16 cellular contexts compared by ENCODE assay signal in the genomic region with DNA sequence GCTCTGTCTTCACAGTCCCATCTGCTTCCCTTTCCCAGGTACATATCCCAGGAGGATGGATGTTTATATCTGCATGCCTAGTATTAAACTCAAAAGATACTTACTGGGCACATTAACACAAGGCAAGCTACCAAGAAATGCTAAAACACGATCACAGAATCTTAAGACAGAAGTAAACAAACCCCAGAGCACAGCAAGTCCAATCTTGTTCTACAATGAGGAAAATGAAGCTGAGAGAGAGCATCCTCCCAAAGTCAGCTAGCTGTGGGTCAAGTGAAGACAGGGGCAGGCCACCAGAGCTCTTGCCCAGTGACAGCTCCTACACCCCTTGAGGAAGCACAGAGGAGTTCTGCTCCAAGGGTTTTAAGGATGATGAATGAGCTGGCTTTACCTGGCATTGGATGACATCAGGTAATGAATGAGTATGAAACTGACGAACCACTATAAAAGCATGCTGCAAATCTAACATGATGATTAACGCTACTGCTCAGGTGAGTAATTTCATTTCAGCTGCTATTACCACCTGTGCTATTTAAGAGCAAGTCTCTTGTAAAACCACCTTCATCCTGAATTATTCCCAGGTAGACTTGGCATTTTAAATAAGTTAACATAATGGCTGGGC. TPM values are rescaled to one million over a fixed set of nuclear protein-coding genes. Genes with fewer than 3 reads are reported as not detected.
DNase-seq lines count a peak whose midpoint lies in the region; ATAC-seq and TF ChIP-seq lines count a peak whose summit lies in the region.
"Had no signal": no experiment of that assay in that cellular context is flagged by ENCODE, and none has a peak within 500 bp of the region (broad histone marks: within the 10 kb centered on the region; RNA-seq: fewer than 3 reads in every experiment).

No MANE protein-coding gene starts in this region.

- TF ChIP-seq POLR2A in esophagus squamous epithelium (IDR thresholded peaks at IDR 0.05) (no peak), right lobe of liver (IDR thresholded peaks at IDR 0.05) (no peak)

- no peak overlapping the region for H3K4me3 Mint-ChIP-seq in activated CD8-positive, alpha-beta memory T cell treated with anti-CD3 and anti-CD28 coated beads, Interleukin-2, amount 10 ng/mL, durations not matched to agents 7 days and 5 days
- peak overlapping the region; percentile 39 for H3K4me3 Mint-ChIP-seq in T-helper 17 cell
- H3K4me3 Mint-ChIP-seq in stimulated activated effector memory CD8-positive, alpha-beta T cell treated with anti-CD3 and anti-CD28 coated beads, Interleukin-12 subunit alpha, Interleukin-12 subunit beta, amount 100 ng/mL, for 72 hours = no peak overlapping the region

- H3K27me3 Mint-ChIP-seq in activated CD8-positive, alpha-beta memory T cell treated with anti-CD3 and anti-CD28 coated beads, Interleukin-2, amount 10 ng/mL, durations not matched to agents 7 days and 5 days = no peaks in the 10 kb centered on the region
- no peaks in the 10 kb centered on the region for H3K27me3 Mint-ChIP-seq in T-helper 17 cell

- TF ChIP-seq CTCF in esophagus squamous epithelium (IDR thresholded peaks at IDR 0.05) = peak in 1 of 6 experiments; percentile 15
- TF ChIP-seq CTCF in right lobe of liver (IDR thresholded peaks at IDR 0.05) = no peak

- no peak for ATAC-seq in activated CD8-positive, alpha-beta memory T cell treated with anti-CD3 and anti-CD28 coated beads, Interleukin-2, amount 10 ng/mL, durations not matched to agents 7 days and 5 days
- no peak for ATAC-seq in T-helper 17 cell
- ATAC-seq in stimulated activated effector memory CD8-positive, alpha-beta T cell treated with anti-CD3 and anti-CD28 coated beads, Interleukin-12 subunit alpha, Interleukin-12 subunit beta, amount 100 ng/mL, for 72 hours = no peak
- no peak for ATAC-seq in right lobe of liver
- no peak for ATAC-seq in GM21390 (IDR thresholded peaks at IDR 0.05; ENCODE audit: unreplicated experiment)

- H3K9me3 ChIP-seq in T-helper 17 cell (ENCODE audit: control insufficient read depth, low read length, poor library complexity, severe bottlenecking) (no peaks in the 10 kb centered on the region), esophagus squamous epithelium (no peaks in the 10 kb centered on the region), right lobe of liver (no peaks in the 10 kb centered on the region)
- H3K9me3 ChIP-seq: HAP-1, thyroid gland had no signal

- DNase-seq in activated CD8-positive, alpha-beta memory T cell treated with anti-CD3 and anti-CD28 coated beads, Interleukin-2, amount 10 ng/mL, durations not matched to agents 7 days and 5 days = no peak
- no peak for DNase-seq in activated CD8-positive, alpha-beta memory T cell treated with anti-CD3 and anti-CD28 coated beads for 24 hours
- no peak for DNase-seq in T-helper 17 cell
- no peak for DNase-seq in esophagus squamous epithelium (lab: John Stamatoyannopoulos, UW)
- DNase-seq in stimulated activated effector memory CD8-positive, alpha-beta T cell treated with anti-CD3 and anti-CD28 coated beads, Interleukin-12 subunit alpha, Interleukin-12 subunit beta, amount 100 ng/mL, for 72 hours (ENCODE audit: low spot score in 2 of 2) = no peak
- DNase-seq in right lobe of liver = no peak
- DNase-seq in NCI-H526 (lab: John Stamatoyannopoulos, UW) = no peak
- DNase-seq: NCI-H345, nucleus accumbens, SW 1271, thyroid gland had no signal

- peak overlapping the region; percentile 82 for H3K27ac Mint-ChIP-seq in activated CD8-positive, alpha-beta memory T cell treated with anti-CD3 and anti-CD28 coated beads, Interleukin-2, amount 10 ng/mL, durations not matched to agents 7 days and 5 days
- H3K27ac Mint-ChIP-seq in T-helper 17 cell = peak overlapping the region; percentile 98
- H3K27ac Mint-ChIP-seq in stimulated activated effector memory CD8-positive, alpha-beta T cell treated with anti-CD3 and anti-CD28 coated beads, Interleukin-12 subunit alpha, Interleukin-12 subunit beta, amount 100 ng/mL, for 72 hours = peak overlapping the region; percentile 88

- H3K27ac ChIP-seq in esophagus squamous epithelium (peak overlapping the region in 3 of 4 donors; percentile 25 to 72 (median 27)), right lobe of liver (no peak overlapping the region)
- H3K27ac ChIP-seq: PC-9, thyroid gland had no signal

- peaks cover 40% of the 10 kb centered on the region for H3K36me3 Mint-ChIP-seq in activated CD8-positive, alpha-beta memory T cell treated with anti-CD3 and anti-CD28 coated beads, Interleukin-2, amount 10 ng/mL, durations not matched to agents 7 days and 5 days
- H3K36me3 Mint-ChIP-seq in T-helper 17 cell (ENCODE audit: low read depth) = peaks cover 4% of the 10 kb centered on the region
- H3K36me3 Mint-ChIP-seq in stimulated activated effector memory CD8-positive, alpha-beta T cell treated with anti-CD3 and anti-CD28 coated beads, Interleukin-12 subunit alpha, Interleukin-12 subunit beta, amount 100 ng/mL, for 72 hours = peaks cover 73% of the 10 kb centered on the region

- 24 to 46% methylated on average over 3 of the region's 3 CpGs for WGBS in esophagus squamous epithelium, 2 donors
- WGBS in right lobe of liver (ENCODE audit: insufficient coverage, low coverage, low lambda C conversion rate, missing lambda C conversion rate) = 86% methylated on average over 2 of the region's 3 CpGs

- peaks cover 0 to 33% (median 0%) of the 10 kb centered on the region in 3 donors for H3K36me3 ChIP-seq in esophagus squamous epithelium
- H3K36me3 ChIP-seq in right lobe of liver = peaks cover 0 to 4% (median 0%) of the 10 kb centered on the region in 4 donors
- H3K36me3 ChIP-seq: thyroid gland had no signal

- no peaks in the 10 kb centered on the region for H3K27me3 ChIP-seq in esophagus squamous epithelium
- H3K27me3 ChIP-seq in right lobe of liver = no peaks in the 10 kb centered on the region
- H3K27me3 ChIP-seq: thyroid gland had no signal

- peaks cover 90% of the 10 kb centered on the region for H3K4me1 Mint-ChIP-seq in activated CD8-positive, alpha-beta memory T cell treated with anti-CD3 and anti-CD28 coated beads, Interleukin-2, amount 10 ng/mL, durations not matched to agents 7 days and 5 days
- peaks cover 69% of the 10 kb centered on the region for H3K4me1 Mint-ChIP-seq in T-helper 17 cell
- H3K4me1 Mint-ChIP-seq in stimulated activated effector memory CD8-positive, alpha-beta T cell treated with anti-CD3 and anti-CD28 coated beads, Interleukin-12 subunit alpha, Interleukin-12 subunit beta, amount 100 ng/mL, for 72 hours = peaks cover 87% of the 10 kb centered on the region

- intact Hi-C loops in esophagus squamous epithelium (cut with DNase I) (no loop called here), right lobe of liver (cut with DNase I) (no loop called here)

- H3K4me1 ChIP-seq in esophagus squamous epithelium (peaks cover 18 to 85% (median 22%) of the 10 kb centered on the region in 3 donors), right lobe of liver (no peaks in the 10 kb centered on the region)

- no peaks in the 10 kb centered on the region for H3K9me3 Mint-ChIP-seq in activated CD8-positive, alpha-beta memory T cell treated with anti-CD3 and anti-CD28 coated beads, Interleukin-2, amount 10 ng/mL, durations not matched to agents 7 days and 5 days (ENCODE audit: low read depth)
- H3K9me3 Mint-ChIP-seq in stimulated activated effector memory CD8-positive, alpha-beta T cell treated with anti-CD3 and anti-CD28 coated beads, Interleukin-12 subunit alpha, Interleukin-12 subunit beta, amount 100 ng/mL, for 72 hours = no peaks in the 10 kb centered on the region

- H3K4me3 ChIP-seq in esophagus squamous epithelium = no peak overlapping the region
- no peak overlapping the region for H3K4me3 ChIP-seq in right lobe of liver
- H3K4me3 ChIP-seq: HAP-1, lung, PC-9, skin epidermis, thyroid gland had no signal

- CTCF ChIA-PET in activated CD8-positive, alpha-beta memory T cell treated with anti-CD3 and anti-CD28 coated beads, Interleukin-2, amount 10 ng/mL, durations not matched to agents 7 days and 5 days (lab: Charles Lee) = interaction anchor here (0.8 to 4.8 kb wide), 5 partner anchors 11 to 85 kb away, joined by 3 to 58 read pairs (median 8); partner anchors contain the start of gene XPO6

RNA-seq across cellular contexts. Expression of gene XPO6, which starts 20.3 kb away (rescaled TPM):
- total RNA-seq in activated CD8-positive, alpha-beta memory T cell treated with anti-CD3 and anti-CD28 coated beads, Interleukin-2, amount 10 ng/mL, durations not matched to agents 7 days and 5 days = 100 to 1,000 TPM; 204 to 267 TPM
- total RNA-seq in T-helper 17 cell (100 to 1,000 TPM; 308 to 310 TPM), esophagus squamous epithelium (10 to 100 TPM; 69.0 to 90.8 (median 76.0) TPM), right lobe of liver (10 to 100 TPM; 41.8 to 62.1 (median 51.3) TPM)

Comparison
In these comparisons a context has a peak if more than half of its experiments do, and no peak if none do; other contexts are left out.
1. H3K27ac ChIP-seq: peak in esophagus squamous epithelium (3 of 4); none in right lobe of liver (0 of 3).
2. Peak in every context shown above with its lines, with median percentiles within 50 percentile points of each other: H3K27ac Mint-ChIP-seq.